Comparison of ENCODE assay signal across 11 cellular contexts in the genomic region with DNA sequence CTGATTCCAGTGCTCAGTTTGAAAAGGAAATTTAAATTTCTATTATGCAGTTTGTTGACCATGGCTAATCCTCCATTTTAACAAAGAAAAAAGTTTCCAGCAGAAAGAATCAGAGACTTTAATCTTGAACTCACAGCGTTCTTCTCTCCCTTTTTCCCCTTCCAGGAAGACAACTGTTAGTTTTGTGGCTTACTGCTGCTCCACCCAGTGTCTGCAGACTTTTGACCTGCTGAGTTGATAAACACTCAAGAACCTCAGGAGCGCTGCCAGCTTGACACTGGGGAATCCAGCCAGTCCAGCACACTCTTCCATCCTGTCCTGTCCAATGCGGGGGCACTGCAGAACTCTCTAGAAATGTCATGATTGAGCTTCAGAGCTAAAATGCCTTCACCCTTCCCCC.
DNase-seq lines count a peak whose midpoint lies in the region; ATAC-seq and TF ChIP-seq lines count a peak whose summit lies in the region.
"Had no signal": no experiment of that assay in that cellular context is flagged by ENCODE, and none has a peak within 500 bp of the region (broad histone marks: within the 10 kb centered on the region; RNA-seq: fewer than 3 reads in every experiment).

No MANE protein-coding gene starts in this region.

- H3K4me1 Mint-ChIP-seq in activated naive CD4-positive, alpha-beta T cell treated with anti-CD3 and anti-CD28 coated beads, Interleukin-2, amount 50 U/mL, for 24 hours, result peaks cover 40% of the 10 kb centered on the region

- H3K36me3 ChIP-seq in right lobe of liver (no peaks in the 10 kb centered on the region), aorta (ENCODE audit: control insufficient read depth in 1 of 2, insufficient read depth in 2 of 2, low read length in 1 of 2) (no peaks in the 10 kb centered on the region)

- no peaks in the 10 kb centered on the region for H3K27me3 Mint-ChIP-seq in activated naive CD4-positive, alpha-beta T cell treated with anti-CD3 and anti-CD28 coated beads, Interleukin-2, amount 50 U/mL, for 24 hours

- H3K4me3 ChIP-seq in choroid plexus epithelial cell (ENCODE audit: low read depth, low read length), result no peak overlapping the region
- no peak overlapping the region for H3K4me3 ChIP-seq in right lobe of liver
- H3K4me3 ChIP-seq in aorta (ENCODE audit: low read length in 2 of 2), result no peak overlapping the region

- peak overlapping the region; percentile 26 for H3K27ac Mint-ChIP-seq in activated naive CD4-positive, alpha-beta T cell treated with anti-CD3 and anti-CD28 coated beads, Interleukin-2, amount 50 U/mL, for 24 hours
- H3K27ac Mint-ChIP-seq: activated naive CD4-positive, alpha-beta T cell treated with anti-CD3 and anti-CD28 coated beads for 36 hours had no signal

- H3K27me3 ChIP-seq in right lobe of liver (no peaks in the 10 kb centered on the region), aorta (ENCODE audit: control insufficient read depth in 1 of 2, insufficient read depth in 2 of 2, low read length in 1 of 2) (no peaks in the 10 kb centered on the region)

- no peak for TF ChIP-seq POLR2A in right lobe of liver (IDR thresholded peaks at IDR 0.05)

- H3K4me1 ChIP-seq in right lobe of liver (peaks cover 0 to 15% (median 6%) of the 10 kb centered on the region in 4 donors), aorta (ENCODE audit: control insufficient read depth in 1 of 2, insufficient read depth in 2 of 2, low read length in 2 of 2) (peaks cover 0 to 2% of the 10 kb centered on the region in 2 donors)

- H3K9me3 Mint-ChIP-seq in activated naive CD4-positive, alpha-beta T cell treated with anti-CD3 and anti-CD28 coated beads, Interleukin-2, amount 50 U/mL, for 24 hours, result no peaks in the 10 kb centered on the region

- no peak for TF ChIP-seq CTCF in choroid plexus epithelial cell (conservative IDR thresholded peaks at IDR 0.05; ENCODE audit: low read depth, low read length)
- peak in 1 of 4 donors; percentile 19 for TF ChIP-seq CTCF in right lobe of liver (IDR thresholded peaks at IDR 0.05)

- no peak for DNase-seq in activated naive CD4-positive, alpha-beta T cell treated with anti-CD3 and anti-CD28 coated beads, Interleukin-2, amount 50 U/mL, for 16 hours
- peak; percentile 75 for DNase-seq in choroid plexus epithelial cell (ENCODE audit: low read depth)
- DNase-seq in right lobe of liver, result peak; percentile 84 to 88 (median 86)
- DNase-seq in aorta, result peak in 1 of 2 donors; percentile 82
- no peak for DNase-seq in NCI-H526 (lab: John Stamatoyannopoulos, UW)
- DNase-seq: activated naive CD4-positive, alpha-beta T cell treated with anti-CD3 and anti-CD28 coated beads for 36 hours; glutamatergic neuron; occipital lobe had no signal

- peaks cover 11% of the 10 kb centered on the region for H3K36me3 Mint-ChIP-seq in activated naive CD4-positive, alpha-beta T cell treated with anti-CD3 and anti-CD28 coated beads, Interleukin-2, amount 50 U/mL, for 24 hours

- no peaks in the 10 kb centered on the region for H3K9me3 ChIP-seq in right lobe of liver
- H3K9me3 ChIP-seq in aorta (ENCODE audit: control insufficient read depth, low read length), result no peaks in the 10 kb centered on the region

- peak overlapping the region; percentile 33 for H3K4me3 Mint-ChIP-seq in activated naive CD4-positive, alpha-beta T cell treated with anti-CD3 and anti-CD28 coated beads, Interleukin-2, amount 50 U/mL, for 24 hours
- H3K4me3 Mint-ChIP-seq: activated naive CD4-positive, alpha-beta T cell treated with anti-CD3 and anti-CD28 coated beads for 36 hours had no signal

- WGBS in right lobe of liver (ENCODE audit: insufficient coverage, low coverage, low lambda C conversion rate, missing lambda C conversion rate), result 3% methylated on average over 3 of the region's 3 CpGs
- 56 to 67% methylated on average over 3 of the region's 3 CpGs for WGBS in aorta, 2 donors

- H3K27ac ChIP-seq in right lobe of liver (peak overlapping the region in 2 of 3 donors; percentile 21 to 47), aorta (ENCODE audit: low read depth in 1 of 2, low read length in 2 of 2) (no peak overlapping the region)

- peak; percentile 97 to 98 (median 98) for ATAC-seq in right lobe of liver
- ATAC-seq in aorta (ENCODE audit: low FRiP score), result peak; percentile 82
- ATAC-seq in HG02623 (IDR thresholded peaks at IDR 0.05; ENCODE audit: unreplicated experiment), result no peak
- no peak for ATAC-seq in GM18520 (IDR thresholded peaks at IDR 0.05; ENCODE audit: unreplicated experiment)

- intact Hi-C loops in right lobe of liver (cut with DNase I) (no loop called here), aorta (cut with DNase I) (no loop called here)

Comparison
In these comparisons a context has a peak if more than half of its experiments do, and no peak if none do; other contexts are left out.
1. DNase-seq: peak in choroid plexus epithelial cell (single experiment) and right lobe of liver (3 of 3); none in activated naive CD4-positive, alpha-beta T cell treated with anti-CD3 and anti-CD28 coated beads, Interleukin-2, amount 50 U/mL, for 16 hours (single experiment) and NCI-H526 (0 of 2).
2. ATAC-seq: peak in right lobe of liver (4 of 4) and aorta (single experiment); none in HG02623 (single experiment) and GM18520 (single experiment).
3. H3K27ac ChIP-seq: peak in right lobe of liver (2 of 3); none in aorta (0 of 2).